Comparison of ENCODE assay signal across 18 cellular contexts in genomic region chr11:102900346-102900745, GRCh38. TPM values are rescaled to one million over a fixed set of nuclear protein-coding genes. Genes with fewer than 3 reads are reported as not detected.
DNase-seq lines count a peak whose midpoint lies in the region; ATAC-seq, FAIRE-seq and TF ChIP-seq lines count a peak whose summit lies in the region.
"Had no signal": no experiment of that assay in that cellular context is flagged by ENCODE, and none has a peak within 500 bp of the region (broad histone marks: within the 10 kb centered on the region; RNA-seq: fewer than 3 reads in every experiment).

No MANE protein-coding gene starts in this region.

- H3K4me1 ChIP-seq in breast epithelium (no peaks in the 10 kb centered on the region), foreskin keratinocyte (peaks cover 8% of the 10 kb centered on the region), OCI-LY7 (ENCODE audit: insufficient read depth, low read length, poor library complexity, severe bottlenecking) (no peaks in the 10 kb centered on the region)
- H3K4me1 ChIP-seq: BLaER1, Caco-2, HAP-1 had no signal

- no peak overlapping the region for H2AFZ ChIP-seq in OCI-LY7 (ENCODE audit: low read length)

- ATAC-seq in foreskin keratinocyte (peak; percentile 100), HG03571 (IDR thresholded peaks at IDR 0.05; ENCODE audit: unreplicated experiment) (no peak), HG02798 (IDR thresholded peaks at IDR 0.05; ENCODE audit: poor library complexity, unreplicated experiment) (no peak)

- CTCF ChIA-PET in MCF 10A (lab: Yijun Ruan, JAX) (interaction anchor here (0.7 to 3.3 kb wide), 3 partner anchors 15 to 232 kb away, joined by 3 to 13 read pairs (median 5); no protein-coding TSS in a partner anchor), OCI-LY7 (lab: Charles Lee; ENCODE audit: unreplicated experiment) (no interaction called here)

- no peak overlapping the region for H3K4me3 Mint-ChIP-seq in MCF 10A (ENCODE audit: unreplicated experiment)
- H3K4me3 Mint-ChIP-seq: CD8-positive, alpha-beta memory T cell had no signal

- H3K27me3 Mint-ChIP-seq in MCF 10A (ENCODE audit: insufficient read depth, unreplicated experiment): no peaks in the 10 kb centered on the region

- H3K27ac ChIP-seq in breast epithelium (no peak overlapping the region), foreskin keratinocyte (no peak overlapping the region), OCI-LY7 (ENCODE audit: low read depth, low read length, poor library complexity, severe bottlenecking) (no peak overlapping the region)
- H3K27ac ChIP-seq: BLaER1, HL-60 had no signal

- peaks cover 9% of the 10 kb centered on the region for H3K4me1 Mint-ChIP-seq in MCF 10A (ENCODE audit: insufficient read depth, unreplicated experiment)
- H3K4me1 Mint-ChIP-seq: CD8-positive, alpha-beta memory T cell had no signal

- POLR2A ChIA-PET in MCF 10A (lab: Yijun Ruan, JAX): interaction anchor here (0.8 to 1.8 kb wide), 8 partner anchors 9 to 88 kb away, joined by 3 to 9 read pairs (median 4); no protein-coding TSS in a partner anchor
- POLR2A ChIA-PET in OCI-LY7 (lab: Charles Lee): no interaction called here

- H3K9me3 ChIP-seq in breast epithelium: no peaks in the 10 kb centered on the region
- H3K9me3 ChIP-seq in OCI-LY7 (ENCODE audit: low read length): no peaks in the 10 kb centered on the region
- H3K9me3 ChIP-seq: Caco-2, HAP-1 had no signal

- no peaks in the 10 kb centered on the region for H3K36me3 ChIP-seq in breast epithelium
- H3K36me3 ChIP-seq in bronchial epithelial cell (ENCODE audit: control insufficient read depth, insufficient read depth, low read length): no peaks in the 10 kb centered on the region
- no peaks in the 10 kb centered on the region for H3K36me3 ChIP-seq in OCI-LY7 (ENCODE audit: insufficient read depth, low read length)
- H3K36me3 ChIP-seq: BLaER1, HAP-1 had no signal

- H3K27me3 ChIP-seq in breast epithelium: no peaks in the 10 kb centered on the region
- no peaks in the 10 kb centered on the region for H3K27me3 ChIP-seq in bronchial epithelial cell (ENCODE audit: control insufficient read depth, insufficient read depth, low read length)
- no peaks in the 10 kb centered on the region for H3K27me3 ChIP-seq in foreskin keratinocyte
- H3K27me3 ChIP-seq: BLaER1 had no signal

- TF ChIP-seq CTCF in MCF 10A (IDR thresholded peaks at IDR 0.05; ENCODE audit: unreplicated experiment) (no peak), breast epithelium (IDR thresholded peaks at IDR 0.05) (no peak), bronchial epithelial cell (IDR thresholded peaks at IDR 0.05; ENCODE audit: insufficient read depth, low read length, severe bottlenecking) (no peak), foreskin keratinocyte (conservative IDR thresholded peaks at IDR 0.05) (no peak), OCI-LY7 (conservative IDR thresholded peaks at IDR 0.05; ENCODE audit: low read length) (no peak)

- H3K9me3 Mint-ChIP-seq in MCF 10A (ENCODE audit: unreplicated experiment): no peaks in the 10 kb centered on the region

- no peaks in the 10 kb centered on the region for H3K36me3 Mint-ChIP-seq in MCF 10A (ENCODE audit: insufficient read depth, unreplicated experiment)

- BruUV-seq in MCF 10A (replicated peaks; lab: Mats Ljungman, UMichigan): no TSS peak
- BruUV-seq in OCI-LY7 (replicated peaks; lab: Mats Ljungman, UMichigan): no TSS peak

- no peak for TF ChIP-seq POLR2A in breast epithelium (IDR thresholded peaks at IDR 0.05)

- no peaks in the 10 kb centered on the region for H4K20me1 ChIP-seq in OCI-LY7 (ENCODE audit: insufficient read depth, low read length)
- H4K20me1 ChIP-seq: BLaER1 had no signal

- no peak overlapping the region for H3K4me3 ChIP-seq in breast epithelium
- no peak overlapping the region for H3K4me3 ChIP-seq in bronchial epithelial cell (ENCODE audit: low read depth, low read length)
- no peak overlapping the region for H3K4me3 ChIP-seq in OCI-LY7 (ENCODE audit: low read depth, low read length, poor library complexity, severe bottlenecking)
- H3K4me3 ChIP-seq: BLaER1, HAP-1 had no signal

- peak overlapping the region; percentile 57 for H3K27ac Mint-ChIP-seq in MCF 10A (ENCODE audit: low read depth, unreplicated experiment)
- H3K27ac Mint-ChIP-seq: CD8-positive, alpha-beta memory T cell had no signal

- H3K79me2 ChIP-seq in OCI-LY7 (ENCODE audit: insufficient read depth, low read depth, low read length): no peaks in the 10 kb centered on the region

- no peak for FAIRE-seq in bronchial epithelial cell (lab: Jason Lieb, UNC)
- FAIRE-seq: H1 had no signal

- intact Hi-C loops in MCF 10A (cut with micrococcal nuclease): no loop called here
- intact Hi-C loops in breast epithelium (cut with DNase I; ENCODE audit: low total_unique reads): no loop called here
- intact Hi-C loops in OCI-LY7 (cut with micrococcal nuclease; ENCODE audit: unreplicated experiment): no loop called here

- no peaks in the 10 kb centered on the region for H3K9me2 ChIP-seq in OCI-LY7 (ENCODE audit: insufficient read depth, low read length)

- no peak overlapping the region for H3K4me2 ChIP-seq in OCI-LY7 (ENCODE audit: low read length)
- H3K4me2 ChIP-seq: BLaER1 had no signal

- DNase-seq in MCF 10A (ENCODE audit: unreplicated experiment): peak; percentile 26
- no peak for DNase-seq in breast epithelium (ENCODE audit: low spot score in 2 of 2)
- DNase-seq in bronchial epithelial cell (ENCODE audit: low read depth): peak; percentile 92
- peak; percentile 80 to 87 for DNase-seq in foreskin keratinocyte
- DNase-seq in OCI-LY7 (ENCODE audit: low spot score): no peak
- DNase-seq in stimulated activated CD8-positive, alpha-beta memory T cell treated with anti-CD3 and anti-CD28 coated beads, Interleukin-4, amount 100 ng/mL, for 48 hours: no peak
- DNase-seq: 8988T; AML-193; Caco-2; CD8-positive, alpha-beta memory T cell; DMS53; GF-D8 had no signal

RNA-seq across cellular contexts. Expression of gene MMP12, which starts 25.6 kb away (rescaled TPM):
- total RNA-seq in MCF 10A (2022) (not detected in 2 replicates), breast epithelium (1 to 10 TPM in 1 of 3 donors, not detected in 2; 3.5 TPM), bronchial epithelial cell (not detected in 2 replicates), foreskin keratinocyte (not detected in 2 replicates), OCI-LY7 (2022) (not detected in 2 replicates)
- not detected in 2 replicates for polyA plus RNA-seq in foreskin keratinocyte
- not detected in 2 replicates for total RNA-seq in OCI-LY7 (2014; rRNA removed; shearing (Covaris generic))
- total RNA-seq: Caco-2; CD8-positive, alpha-beta memory T cell; H1 had no signal
- polyA plus RNA-seq: CD8-positive, alpha-beta memory T cell; H1 had no signal

RNA-seq across cellular contexts. Expression of gene MMP13, which starts 55.2 kb away (rescaled TPM):
- total RNA-seq in MCF 10A (2022): not detected in 2 replicates
- total RNA-seq in breast epithelium: not detected
- under 0.01 TPM in 1 of 2 replicates, not detected in the other for total RNA-seq in bronchial epithelial cell
- not detected in 2 replicates for total RNA-seq in foreskin keratinocyte
- polyA plus RNA-seq in foreskin keratinocyte: not detected in 2 replicates
- not detected in 2 replicates for total RNA-seq in OCI-LY7 (2014; rRNA removed; shearing (Covaris generic))
- not detected in 2 replicates for total RNA-seq in OCI-LY7 (2022)
- total RNA-seq: Caco-2; CD8-positive, alpha-beta memory T cell; H1 had no signal
- polyA plus RNA-seq: CD8-positive, alpha-beta memory T cell; H1 had no signal

RNA-seq across cellular contexts. Expression of gene MMP3, which starts 56.9 kb away (rescaled TPM):
- 0.19 TPM in 1 of 2 replicates, not detected in the other for total RNA-seq in MCF 10A (2022)
- total RNA-seq in breast epithelium: 10 to 100 TPM; 11.0 to 63.4 (median 23.9) TPM
- total RNA-seq in bronchial epithelial cell: 0.13 and 0.26 TPM in 2 replicates
- 0.10 and 0.21 TPM in 2 replicates for total RNA-seq in foreskin keratinocyte
- polyA plus RNA-seq in foreskin keratinocyte: 0.15 and 0.16 TPM in 2 replicates
- total RNA-seq in OCI-LY7 (2014; rRNA removed; shearing (Covaris generic)): not detected in 2 replicates
- total RNA-seq in OCI-LY7 (2022): not detected in 2 replicates
- total RNA-seq: Caco-2; CD8-positive, alpha-beta memory T cell; H1 had no signal
- polyA plus RNA-seq: CD8-positive, alpha-beta memory T cell; H1 had no signal

Comparison
In these comparisons a context has a peak if more than half of its experiments do, and no peak if none do; other contexts are left out.
1. DNase-seq: peak in MCF 10A (single experiment), bronchial epithelial cell (single experiment) and foreskin keratinocyte (2 of 2); none in breast epithelium (0 of 2), OCI-LY7 (single experiment) and stimulated activated CD8-positive, alpha-beta memory T cell treated with anti-CD3 and anti-CD28 coated beads, Interleukin-4, amount 100 ng/mL, for 48 hours (single experiment).